Comparison of ENCODE assay signal across 8 cellular contexts in the genomic region with DNA sequence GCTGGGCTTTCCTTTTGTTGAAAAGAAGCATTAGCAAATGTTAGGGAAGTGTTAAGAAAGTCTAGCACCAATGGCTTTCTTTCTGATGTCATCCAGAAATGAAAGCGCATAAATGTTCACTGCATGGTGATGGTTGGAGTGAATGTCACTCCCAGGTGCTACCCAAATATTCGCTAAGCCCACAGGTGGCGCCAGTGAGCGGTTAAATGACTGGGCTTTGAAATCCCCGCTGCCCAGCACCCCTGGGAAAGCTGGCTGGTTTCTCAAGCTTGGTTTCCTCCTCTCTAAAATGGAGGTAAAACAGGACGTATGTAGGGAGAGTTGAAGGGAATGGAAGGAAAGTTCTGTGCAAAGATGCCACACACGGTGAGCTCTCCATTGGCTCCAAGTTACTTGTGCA.
DNase-seq lines count a peak whose midpoint lies in the region; ATAC-seq and TF ChIP-seq lines count a peak whose summit lies in the region.

No MANE protein-coding gene starts in this region.

- ATAC-seq in HG03442 (IDR thresholded peaks at IDR 0.05; ENCODE audit: unreplicated experiment): no peak

- TF ChIP-seq CTCF in cardiac fibroblast (IDR thresholded peaks at IDR 0.05; ENCODE audit: low read depth, low read length) (peak; percentile 28), osteocyte (IDR thresholded peaks at IDR 0.05) (peak; percentile 48)

- peak; percentile 61 for DNase-seq in activated CD4-positive, alpha-beta T cell treated with anti-CD3 and anti-CD28 coated beads for 48 hours
- no peak for DNase-seq in activated CD4-positive, alpha-beta T cell treated with anti-CD3 and anti-CD28 coated beads, Interleukin-2, amount 50 U/mL, for 4 hours
- peak; percentile 35 for DNase-seq in MV-4-11 (lab: John Stamatoyannopoulos, UW)
- DNase-seq in cardiac fibroblast (ENCODE audit: low read depth in 2 of 2): peak in 1 of 2 donors; percentile 12
- no peak for DNase-seq in osteocyte (ENCODE audit: extremely low spot score, unreplicated experiment)
- no peak for DNase-seq in NCI-H2029 (lab: John Stamatoyannopoulos, UW)
- DNase-seq in activated naive CD4-positive, alpha-beta T cell treated with Interleukin-2 at 50 U/mL for 16 hours: no peak

- H3K36me3 Mint-ChIP-seq in osteocyte (ENCODE audit: unreplicated experiment): no peaks in the 10 kb centered on the region

- H3K4me1 Mint-ChIP-seq in osteocyte (ENCODE audit: unreplicated experiment): no peaks in the 10 kb centered on the region

- H3K4me3 Mint-ChIP-seq in osteocyte (ENCODE audit: unreplicated experiment): no peak overlapping the region

- no peak overlapping the region for H3K27ac Mint-ChIP-seq in osteocyte (ENCODE audit: unreplicated experiment)

- H3K9me3 Mint-ChIP-seq in osteocyte (ENCODE audit: unreplicated experiment): no peaks in the 10 kb centered on the region

- no peak overlapping the region for H3K4me3 ChIP-seq in cardiac fibroblast (replicated peaks in 1 of 2; ENCODE audit: low read depth in 2 of 2, low read length in 2 of 2)

- H3K27me3 Mint-ChIP-seq in osteocyte (ENCODE audit: unreplicated experiment): peaks cover 4% of the 10 kb centered on the region

Comparison
In these comparisons a context has a peak if more than half of its experiments do, and no peak if none do; other contexts are left out.
1. DNase-seq: peak in activated CD4-positive, alpha-beta T cell treated with anti-CD3 and anti-CD28 coated beads for 48 hours (single experiment) and MV-4-11 (single experiment); none in activated CD4-positive, alpha-beta T cell treated with anti-CD3 and anti-CD28 coated beads, Interleukin-2, amount 50 U/mL, for 4 hours (0 of 2), osteocyte (single experiment), NCI-H2029 (single experiment) and activated naive CD4-positive, alpha-beta T cell treated with Interleukin-2 at 50 U/mL for 16 hours (single experiment).